Comparison of ENCODE assay signal across 17 cellular contexts in the genomic region with DNA sequence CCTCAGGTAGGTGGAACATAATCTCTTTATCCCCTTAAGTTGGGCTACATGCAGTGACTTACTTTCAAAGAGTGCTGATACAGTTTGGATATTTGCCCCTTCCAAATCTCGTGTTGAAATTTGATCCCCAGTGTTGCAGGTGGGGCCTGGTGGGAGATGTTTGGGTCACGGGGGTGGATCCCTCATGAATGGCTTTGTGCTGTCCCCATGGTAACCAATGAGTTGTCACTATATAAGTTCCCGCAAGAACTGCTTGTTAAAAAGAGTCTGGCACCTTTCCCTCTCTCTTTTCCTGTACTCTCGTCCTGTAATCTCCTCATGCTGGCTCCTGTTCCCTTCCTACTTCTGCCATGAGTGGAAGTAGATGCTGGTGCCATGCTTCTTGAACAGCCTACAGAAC.
"Had no signal": no experiment of that assay in that cellular context is flagged by ENCODE, and none has a peak within 500 bp of the region (broad histone marks: within the 10 kb centered on the region; RNA-seq: fewer than 3 reads in every experiment).

No MANE protein-coding gene starts in this region.

- DNase-seq: activated CD4-positive, alpha-beta memory T cell treated with anti-CD3 and anti-CD28 coated beads, Interleukin-2, amount 10 ng/mL, durations not matched to agents 7 days and 5 days; activated CD4-positive, alpha-beta T cell treated with anti-CD3 and anti-CD28 coated beads for 36 hours; activated gamma-delta T cell treated with Interleukin-2 at 50 U/mL for 16 hours; activated naive CD8-positive, alpha-beta T cell treated with anti-CD3 and anti-CD28 coated beads for 36 hours; activated T-cell treated with anti-CD3 and anti-CD28 coated beads, Interleukin-2, amount 50 U/mL, for 48 hours; brain microvascular endothelial cell; dermis blood vessel endothelial cell; erythroblast; hippocampal formation; immature natural killer cell; left cardiac atrium; natural killer cell; stimulated activated CD4-positive, alpha-beta T cell treated with anti-CD3 and anti-CD28 coated beads, Interleukin-4, amount 100 ng/mL, for 24 hours; stimulated activated naive CD8-positive, alpha-beta T cell treated with anti-CD3 and anti-CD28 coated beads, Interleukin-15, amount 100 ng/mL, for 72 hours; T-helper 9 cell; testis had no signal

- H3K27me3 ChIP-seq: brain microvascular endothelial cell, testis had no signal

- H3K4me1 ChIP-seq: testis had no signal

- H3K9me3 ChIP-seq: testis had no signal

- H3K36me3 ChIP-seq: brain microvascular endothelial cell had no signal

- H3K4me3 ChIP-seq: testis had no signal

- H3K27ac ChIP-seq: brain microvascular endothelial cell, testis, VCaP had no signal
